ENCODE assay signal across 15 cellular contexts in the genomic region with DNA sequence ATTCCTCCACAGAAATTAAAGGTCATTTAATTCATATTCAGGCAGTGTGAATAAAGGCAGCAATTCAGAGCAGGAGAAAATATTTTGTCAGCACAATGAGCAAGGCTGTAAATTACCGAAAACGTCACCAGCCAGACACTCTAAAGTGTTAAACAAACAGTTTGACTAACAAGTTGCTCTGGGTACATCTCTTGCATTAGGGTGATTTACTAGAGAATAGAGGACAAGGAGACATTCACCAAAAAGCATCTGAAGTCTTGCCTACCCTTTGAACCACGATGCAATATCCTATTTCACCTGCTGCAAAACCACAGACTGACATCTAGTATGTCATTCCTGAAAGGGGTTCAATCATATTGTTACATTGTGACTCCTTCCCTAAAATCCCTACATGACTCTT. TPM values are rescaled to one million over a fixed set of nuclear protein-coding genes. Genes with fewer than 3 reads are reported as not detected.
DNase-seq lines count a peak whose midpoint lies in the region; ATAC-seq and TF ChIP-seq lines count a peak whose summit lies in the region.
"Had no signal": no experiment of that assay in that cellular context is flagged by ENCODE, and none has a peak within 500 bp of the region (broad histone marks: within the 10 kb centered on the region; RNA-seq: fewer than 3 reads in every experiment).

No MANE protein-coding gene starts in this region.

- DNase-seq in DMS53 treated with DMSO at 0.1 percent for 48 hours (lab: John Stamatoyannopoulos, UW; ENCODE audit: unreplicated experiment) = peak; percentile 3
- DNase-seq in NCI-H1092 treated with DMSO at 0.1 percent for 48 hours (lab: John Stamatoyannopoulos, UW) = peak; percentile 32
- peak; percentile 57 for DNase-seq in NCI-H510A treated with DMSO at 0.1 percent for 48 hours (lab: John Stamatoyannopoulos, UW)
- no peak for DNase-seq in endodermal cell
- no peak for DNase-seq in GM19240 (ENCODE audit: insufficient read length, low spot score)
- no peak for DNase-seq in NOMO-1 treated with dmso at 0.1 percent for 144 hours (lab: John Stamatoyannopoulos, UW; ENCODE audit: unreplicated experiment)
- DNase-seq: CD4-positive, alpha-beta memory T cell; GF-D8; H7; NCI-H1930; NCI-H526 treated with DMSO at 0.1 percent for 48 hours had no signal

- peaks cover 19% of the 10 kb centered on the region for H3K4me1 ChIP-seq in endodermal cell (ENCODE audit: control insufficient read depth, insufficient read depth, low read length)

- no peak for TF ChIP-seq CTCF in endodermal cell (conservative IDR thresholded peaks at IDR 0.05)

- no peaks in the 10 kb centered on the region for H3K27me3 Mint-ChIP-seq in endodermal cell (ENCODE audit: insufficient read depth)

- no peaks in the 10 kb centered on the region for H3K9me3 Mint-ChIP-seq in endodermal cell

- H3K36me3 ChIP-seq in endodermal cell (ENCODE audit: control insufficient read depth, insufficient read depth, low read length) = no peaks in the 10 kb centered on the region

- no peak overlapping the region for H3K4me3 Mint-ChIP-seq in endodermal cell
- H3K4me3 Mint-ChIP-seq: CD4-positive, alpha-beta memory T cell had no signal

- ATAC-seq in HG02981 (IDR thresholded peaks at IDR 0.05; ENCODE audit: unreplicated experiment) = no peak

- H3K27ac ChIP-seq in endodermal cell (ENCODE audit: low read depth, low read length) = no peak overlapping the region

- H3K4me1 Mint-ChIP-seq in endodermal cell = peaks cover 19% of the 10 kb centered on the region
- H3K4me1 Mint-ChIP-seq: CD4-positive, alpha-beta memory T cell had no signal

- H3K27me3 ChIP-seq in endodermal cell (ENCODE audit: control insufficient read depth, insufficient read depth, low read length, poor library complexity, severe bottlenecking) = no peaks in the 10 kb centered on the region

- no peak overlapping the region for H3K27ac Mint-ChIP-seq in endodermal cell
- H3K27ac Mint-ChIP-seq: CD4-positive, alpha-beta memory T cell had no signal

- no peak overlapping the region for H3K9ac ChIP-seq in endodermal cell (ENCODE audit: extremely low read depth, low read length, poor library complexity, severe bottlenecking)

- H3K9me3 ChIP-seq in endodermal cell (ENCODE audit: control insufficient read depth, low read length) = peaks cover 17% of the 10 kb centered on the region

- WGBS in endodermal cell (ENCODE audit: insufficient coverage in 1 of 2, insufficient read length in 1 of 2), 2 experiments = 85 to 88% methylated on average over 3 of the region's 3 CpGs

- H3K36me3 Mint-ChIP-seq in endodermal cell (ENCODE audit: low read depth) = no peaks in the 10 kb centered on the region
- H3K36me3 Mint-ChIP-seq: CD4-positive, alpha-beta memory T cell had no signal

- H3K4me3 ChIP-seq in endodermal cell (ENCODE audit: low read length) = peak overlapping the region; percentile 1

RNA-seq across cellular contexts. Expression of a gene that starts 27.1 kb away (rescaled TPM):
- total RNA-seq in endodermal cell = not detected
- not detected for polyA plus RNA-seq in endodermal cell (2013, experiment 1 of 2)
- polyA plus RNA-seq in endodermal cell (2013, experiment 2 of 2) = not detected
- total RNA-seq: CD4-positive, alpha-beta memory T cell; Daoy; H7 had no signal
- polyA plus RNA-seq: AG04450; BJ; CD4-positive, alpha-beta memory T cell had no signal

Comparison
In these comparisons a context has a peak if more than half of its experiments do, and no peak if none do; other contexts are left out.
1. DNase-seq: peak in DMS53 treated with DMSO at 0.1 percent for 48 hours (single experiment), NCI-H1092 treated with DMSO at 0.1 percent for 48 hours (single experiment) and NCI-H510A treated with DMSO at 0.1 percent for 48 hours (single experiment); none in endodermal cell (single experiment), GM19240 (single experiment) and NOMO-1 treated with dmso at 0.1 percent for 144 hours (single experiment).